27 cellular contexts compared by ENCODE assay signal in the genomic region with DNA sequence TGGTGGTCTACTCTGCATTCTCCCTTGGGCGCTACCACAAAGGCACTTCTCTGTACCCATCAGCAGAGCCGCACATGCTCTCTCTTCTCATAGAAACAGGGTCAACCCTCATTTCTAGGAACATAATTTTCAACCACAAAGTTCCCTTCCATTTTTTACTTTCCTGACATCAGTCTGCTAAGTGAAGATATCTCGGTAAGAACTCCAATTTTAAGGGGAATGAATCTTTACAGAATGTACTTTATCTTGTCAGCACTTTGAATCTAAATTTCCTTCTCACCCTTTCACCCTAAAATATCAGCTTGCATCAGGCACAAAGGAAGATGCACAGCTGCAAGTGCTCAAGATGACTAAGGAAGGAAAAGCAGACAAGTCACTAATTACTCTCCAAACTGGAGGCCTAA.
DNase-seq lines count a peak whose midpoint lies in the region; ATAC-seq and TF ChIP-seq lines count a peak whose summit lies in the region.
"Had no signal": no experiment of that assay in that cellular context is flagged by ENCODE, and none has a peak within 500 bp of the region (broad histone marks: within the 10 kb centered on the region; RNA-seq: fewer than 3 reads in every experiment).

No MANE protein-coding gene starts in this region.

- no peak overlapping the region for H3K9ac ChIP-seq in IMR-90 (ENCODE audit: low read depth, low read length)
- H3K9ac ChIP-seq: neural progenitor cell had no signal

- H3K4ac ChIP-seq in IMR-90 (ENCODE audit: low read depth, low read length) = no peak overlapping the region

- H4K5ac ChIP-seq in IMR-90 (ENCODE audit: low read depth, low read length) = no peak overlapping the region; the same call in 1 of the 2 replicates

- no peaks in the 10 kb centered on the region for H3K27me3 Mint-ChIP-seq in CD4-positive, CD25-positive, alpha-beta regulatory T cell
- H3K27me3 Mint-ChIP-seq: activated B cell treated with CpG ODN at 0.5 μM for 24 hours; activated CD4-positive, alpha-beta memory T cell treated with anti-CD3 and anti-CD28 coated beads for 36 hours; activated naive CD8-positive, alpha-beta T cell treated with anti-CD3 and anti-CD28 coated beads, Interleukin-2, amount 10 ng/mL, durations not matched to agents 7 days and 5 days had no signal

- dilution Hi-C loops in IMR-90 (cut with HindIII; ENCODE audit: low sequenced_read_pairs, unreplicated experiment) = no loop called here

- no peak for TF ChIP-seq CTCF in IMR-90 (conservative IDR thresholded peaks at IDR 0.05; ENCODE audit: low read depth, low read length)

- no TSS peak for BruUV-seq in IMR-90 (replicated peaks; lab: Mats Ljungman, UMichigan)

- H3K36me3 Mint-ChIP-seq in CD4-positive, CD25-positive, alpha-beta regulatory T cell = peaks cover 8% of the 10 kb centered on the region
- H3K36me3 Mint-ChIP-seq: activated CD4-positive, alpha-beta memory T cell treated with anti-CD3 and anti-CD28 coated beads for 36 hours; activated naive CD8-positive, alpha-beta T cell treated with anti-CD3 and anti-CD28 coated beads, Interleukin-2, amount 10 ng/mL, durations not matched to agents 7 days and 5 days; CD14-positive monocyte; neural progenitor cell had no signal

- no peak overlapping the region for H3K14ac ChIP-seq in IMR-90 (replicated peaks; ENCODE audit: low read depth, low read length)

- no peaks in the 10 kb centered on the region for H3K9me1 ChIP-seq in IMR-90 (ENCODE audit: insufficient read depth, low read length)

- ATAC-seq in CD4-positive, CD25-positive, alpha-beta regulatory T cell (ENCODE audit: low read depth in 2 of 2) = no peak
- ATAC-seq in IMR-90 (ENCODE audit: low read depth) (no peak; the same call in 1 of the 2 replicates), GM19463 (IDR thresholded peaks at IDR 0.05; ENCODE audit: unreplicated experiment) (no peak)
- ATAC-seq: body of pancreas, gastroesophageal sphincter, sciatic nerve had no signal

- H3K4me1 Mint-ChIP-seq in CD4-positive, CD25-positive, alpha-beta regulatory T cell = peaks cover 0 to 11% (median 5%) of the 10 kb centered on the region in 4 donors
- H3K4me1 Mint-ChIP-seq: activated B cell treated with CpG ODN at 0.5 μM for 24 hours, CD14-positive monocyte, neural progenitor cell had no signal

- no peak overlapping the region for H3K4me3 Mint-ChIP-seq in CD4-positive, CD25-positive, alpha-beta regulatory T cell
- H3K4me3 Mint-ChIP-seq: activated B cell treated with CpG ODN at 0.5 μM for 24 hours; activated CD4-positive, alpha-beta memory T cell treated with anti-CD3 and anti-CD28 coated beads for 36 hours; activated naive CD8-positive, alpha-beta T cell treated with anti-CD3 and anti-CD28 coated beads, Interleukin-2, amount 10 ng/mL, durations not matched to agents 7 days and 5 days; CD14-positive monocyte; neural progenitor cell had no signal

- H3K23ac ChIP-seq in IMR-90 (ENCODE audit: low read depth, low read length) = no peak overlapping the region

- no peak overlapping the region for H4K91ac ChIP-seq in IMR-90 (ENCODE audit: insufficient read depth, low read depth, low read length)

- H3K4me1 ChIP-seq in CD4-positive, CD25-positive, alpha-beta regulatory T cell (ENCODE audit: control insufficient read depth, insufficient read depth, low read length, poor library complexity, severe bottlenecking) = peaks cover 15% of the 10 kb centered on the region
- peaks cover 5% of the 10 kb centered on the region; the same call in 1 of the 2 replicates for H3K4me1 ChIP-seq in IMR-90 (ENCODE audit: control insufficient read depth, insufficient read depth, low read length)
- H3K4me1 ChIP-seq: body of pancreas, gastroesophageal sphincter, neural progenitor cell, stomach, tibial artery had no signal

- H3K4me3 ChIP-seq in CD4-positive, CD25-positive, alpha-beta regulatory T cell (ENCODE audit: low read depth, low read length) = no peak overlapping the region
- H3K4me3 ChIP-seq in IMR-90 (ENCODE audit: insufficient read depth, low read depth, low read length) = no peak overlapping the region
- H3K4me3 ChIP-seq: body of pancreas, gastroesophageal sphincter, neural progenitor cell, SK-N-MC, stomach, tibial artery had no signal

- no peaks in the 10 kb centered on the region for H3K9me3 ChIP-seq in CD4-positive, CD25-positive, alpha-beta regulatory T cell (ENCODE audit: control insufficient read depth in 2 of 2, low read length in 2 of 2)
- no peaks in the 10 kb centered on the region for H3K9me3 ChIP-seq in IMR-90 (ENCODE audit: control insufficient read depth, insufficient read depth, low read length)
- H3K9me3 ChIP-seq: body of pancreas, gastroesophageal sphincter, stomach, tibial artery had no signal

- no peak overlapping the region for H2AK9ac ChIP-seq in IMR-90 (replicated peaks; ENCODE audit: low read depth, low read length, poor library complexity)

- 0 out of 2 replicates have a peak overlapping the region, but pooled peaks have one; percentile 11 for H2BK120ac ChIP-seq in IMR-90 (ENCODE audit: low read depth, low read length)

- H3K27ac Mint-ChIP-seq in CD4-positive, CD25-positive, alpha-beta regulatory T cell = peak overlapping the region; percentile 32 to 67 (median 59)
- H3K27ac Mint-ChIP-seq: activated B cell treated with CpG ODN at 0.5 μM for 24 hours; activated CD4-positive, alpha-beta memory T cell treated with anti-CD3 and anti-CD28 coated beads for 36 hours; activated naive CD8-positive, alpha-beta T cell treated with anti-CD3 and anti-CD28 coated beads, Interleukin-2, amount 10 ng/mL, durations not matched to agents 7 days and 5 days; activated T-helper 2 cell treated with anti-CD3 and anti-CD28 coated beads, Interferon-gamma antibody, Interleukin-2, Interleukin-4, amounts not matched to agents 10 μg/mL and 5 μg/mL and 100 μg/mL, durations not matched to agents 14 hours and 24 hours and 36 hours; CD14-positive monocyte; neural progenitor cell had no signal

- no peak overlapping the region; the same call in 2 of the 3 replicates for H2BK15ac ChIP-seq in IMR-90 (ENCODE audit: low read depth, low read length)

- DNase-seq in CD4-positive, CD25-positive, alpha-beta regulatory T cell = no peak
- DNase-seq in IMR-90 = peak; percentile 44
- peak; percentile 48 for DNase-seq in amniotic epithelial cell (ENCODE audit: low read depth)
- peak; percentile 88 for DNase-seq in left kidney (ENCODE audit: low read depth, low spot score)
- no peak for DNase-seq in stimulated activated CD4-positive, alpha-beta T cell treated with anti-CD3 and anti-CD28 coated beads, Interleukin-4, amount 100 ng/mL, for 24 hours
- DNase-seq in NCI-H69 (lab: John Stamatoyannopoulos, UW) = no peak
- no peak for DNase-seq in NOMO-1 (lab: John Stamatoyannopoulos, UW; ENCODE audit: unreplicated experiment in 2 of 2)
- DNase-seq: activated B cell treated with CpG ODN at 0.5 μM for 24 hours; activated CD4-positive, alpha-beta memory T cell treated with anti-CD3 and anti-CD28 coated beads for 36 hours; activated CD8-positive, alpha-beta memory T cell treated with anti-CD3 and anti-CD28 coated beads, Interleukin-2, amount 50 U/mL, for 48 hours; activated naive CD8-positive, alpha-beta T cell treated with anti-CD3 and anti-CD28 coated beads, Interleukin-2, amount 10 ng/mL, durations not matched to agents 7 days and 5 days; body of pancreas; effector CD4-positive, alpha-beta T cell; KG1; NCI-H2171; NCI-H526 treated with DMSO at 0.1 percent for 48 hours; posterior cingulate gyrus; stimulated activated CD4-positive, alpha-beta T cell treated with anti-CD3 and anti-CD28 coated beads, Interleukin-15, amount 100 ng/mL, for 24 hours; stomach; tibial artery had no signal

- no peaks in the 10 kb centered on the region for H4K20me1 ChIP-seq in IMR-90 (ENCODE audit: insufficient read depth, low read length)

- no peak overlapping the region for H2AFZ ChIP-seq in IMR-90 (replicated peaks; ENCODE audit: low read length, poor library complexity)
- H2AFZ ChIP-seq: neural progenitor cell had no signal

- no peak overlapping the region for H2BK20ac ChIP-seq in IMR-90 (ENCODE audit: low read depth, low read length)

- H3K79me1 ChIP-seq in IMR-90 (ENCODE audit: low read depth in 1 of 2, low read length in 2 of 2) = 0 out of 4 replicates have a peak, but pooled peaks cover 0 to 3% of the 10 kb centered on the region in 2 experiments

- TF ChIP-seq RAD21 in IMR-90 (IDR thresholded peaks at IDR 0.05; ENCODE audit: low read length) = no peak

- no peak overlapping the region for H3K4me2 ChIP-seq in IMR-90 (ENCODE audit: low read depth, low read length)
- H3K4me2 ChIP-seq: neural progenitor cell had no signal

- no peaks in the 10 kb centered on the region for H3K27me3 ChIP-seq in CD4-positive, CD25-positive, alpha-beta regulatory T cell (ENCODE audit: control insufficient read depth, insufficient read depth, low read length)
- H3K27me3 ChIP-seq in IMR-90 (ENCODE audit: control insufficient read depth, insufficient read depth, low read length) = no peaks in the 10 kb centered on the region
- H3K27me3 ChIP-seq: body of pancreas, gastroesophageal sphincter, neural progenitor cell, stomach, tibial artery had no signal

- TF ChIP-seq POLR2A in IMR-90 (IDR thresholded peaks at IDR 0.05; ENCODE audit: low read depth, low read length) = no peak

- H2AK5ac ChIP-seq in IMR-90 (ENCODE audit: low read depth, low read length) = no peak overlapping the region

- H3K9me3 Mint-ChIP-seq in CD4-positive, CD25-positive, alpha-beta regulatory T cell = no peaks in the 10 kb centered on the region
- H3K9me3 Mint-ChIP-seq: activated B cell treated with CpG ODN at 0.5 μM for 24 hours; activated CD4-positive, alpha-beta memory T cell treated with anti-CD3 and anti-CD28 coated beads for 36 hours; activated T-helper 2 cell treated with anti-CD3 and anti-CD28 coated beads, Interferon-gamma antibody, Interleukin-2, Interleukin-4, amounts not matched to agents 10 μg/mL and 5 μg/mL and 100 μg/mL, durations not matched to agents 14 hours and 24 hours and 36 hours; CD14-positive monocyte; neural progenitor cell had no signal

- CTCF ChIA-PET in IMR-90 (lab: Yijun Ruan, JAX) = interaction anchor here (0.6 kb wide), 1 partner anchor 257 kb away, joined by 3 read pairs; no protein-coding TSS in a partner anchor

- no peak overlapping the region for H3K56ac ChIP-seq in IMR-90 (ENCODE audit: extremely low read depth, insufficient read depth, low read length)

- intact Hi-C loops in IMR-90 (cut with micrococcal nuclease) = no loop called here

- 80% methylated on average over 1 of the region's 3 CpGs; no CpG with 5 or more reads in 1 of the 2 experiments for WGBS in IMR-90 (ENCODE audit: extremely low coverage in 2 of 2, insufficient read length in 1 of 2), 2 experiments

- H3K27ac ChIP-seq in CD4-positive, CD25-positive, alpha-beta regulatory T cell (ENCODE audit: insufficient read depth, low read length, poor library complexity, severe bottlenecking) = no peak overlapping the region
- peak overlapping the region; percentile 7; the same call in 1 of the 2 replicates for H3K27ac ChIP-seq in IMR-90 (ENCODE audit: insufficient read depth, low read length)
- H3K27ac ChIP-seq: body of pancreas, gastroesophageal sphincter, neural progenitor cell, SK-N-MC, stomach, tibial artery had no signal

- no peak overlapping the region; a peak in 1 of 4 replicates for H4K8ac ChIP-seq in IMR-90 (ENCODE audit: low read depth in 2 of 2, low read length in 2 of 2)

- H3K36me3 ChIP-seq in CD4-positive, CD25-positive, alpha-beta regulatory T cell (ENCODE audit: control insufficient read depth, insufficient read depth, low read length) = no peaks in the 10 kb centered on the region
- no peaks in the 10 kb centered on the region for H3K36me3 ChIP-seq in IMR-90 (ENCODE audit: control insufficient read depth, insufficient read depth, low read length)
- H3K36me3 ChIP-seq: gastroesophageal sphincter, neural progenitor cell, stomach, tibial artery had no signal

- POLR2A ChIA-PET in IMR-90 (lab: Charles Lee; ENCODE audit: unreplicated experiment) = no interaction called here

- in situ Hi-C loops in IMR-90 (cut with MboI; ENCODE audit: low sequenced_read_pairs) = no loop called here

- no peak overlapping the region for H3K18ac ChIP-seq in IMR-90 (ENCODE audit: low read depth, low read length)

- no peak overlapping the region for H2BK5ac ChIP-seq in IMR-90 (ENCODE audit: low read depth, low read length, poor library complexity, severe bottlenecking)

Comparison
In these comparisons a context has a peak if more than half of its experiments do, and no peak if none do; other contexts are left out.
1. DNase-seq: peak in IMR-90 (single experiment), amniotic epithelial cell (single experiment) and left kidney (single experiment); none in CD4-positive, CD25-positive, alpha-beta regulatory T cell (0 of 3), stimulated activated CD4-positive, alpha-beta T cell treated with anti-CD3 and anti-CD28 coated beads, Interleukin-4, amount 100 ng/mL, for 24 hours (single experiment), NCI-H69 (single experiment) and NOMO-1 (0 of 2).